Comparison of ENCODE assay signal across 20 cellular contexts in the genomic region with DNA sequence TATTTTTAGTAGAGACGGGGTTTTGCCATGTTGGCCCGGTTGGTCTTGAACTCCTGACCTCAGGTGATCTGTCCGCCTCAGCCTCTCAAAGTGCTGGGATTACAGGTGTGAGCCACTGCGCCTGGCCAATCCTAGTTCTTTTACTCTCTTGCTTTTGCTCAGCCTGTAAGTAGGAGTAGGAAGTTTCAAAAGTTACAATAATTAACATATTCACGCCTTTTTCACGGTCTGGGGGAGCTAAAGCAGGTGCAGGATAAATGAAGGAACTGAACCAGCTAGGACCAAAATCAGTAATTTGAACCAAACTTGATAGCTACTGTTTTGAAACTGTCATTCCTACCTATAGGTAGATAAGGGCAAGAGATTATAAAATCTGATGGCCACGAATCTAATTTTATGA.
DNase-seq lines count a peak whose midpoint lies in the region; ATAC-seq and TF ChIP-seq lines count a peak whose summit lies in the region.
"Had no signal": no experiment of that assay in that cellular context is flagged by ENCODE, and none has a peak within 500 bp of the region (broad histone marks: within the 10 kb centered on the region; RNA-seq: fewer than 3 reads in every experiment).

No MANE protein-coding gene starts in this region.

- no peak overlapping the region for H3K4me2 ChIP-seq in OCI-LY7 (ENCODE audit: low read length)
- H3K4me2 ChIP-seq: BLaER1, GM23338 had no signal

- no peaks in the 10 kb centered on the region for H3K79me2 ChIP-seq in OCI-LY7 (ENCODE audit: insufficient read depth, low read depth, low read length)

- H3K4me1 ChIP-seq in OCI-LY7 (ENCODE audit: insufficient read depth, low read length, poor library complexity, severe bottlenecking) (no peaks in the 10 kb centered on the region), esophagus muscularis mucosa (peaks cover 0 to 5% (median 4%) of the 10 kb centered on the region in 4 donors)

- no peak overlapping the region for H2AFZ ChIP-seq in OCI-LY7 (ENCODE audit: low read length)
- H2AFZ ChIP-seq: GM23338 had no signal

- no peak overlapping the region for H3K4me3 ChIP-seq in OCI-LY7 (ENCODE audit: low read depth, low read length, poor library complexity, severe bottlenecking)
- no peak overlapping the region for H3K4me3 ChIP-seq in esophagus muscularis mucosa
- H3K4me3 ChIP-seq: BLaER1, GM23338 had no signal

- H3K27ac ChIP-seq in OCI-LY7 (ENCODE audit: low read depth, low read length, poor library complexity, severe bottlenecking) = no peak overlapping the region
- no peak overlapping the region for H3K27ac ChIP-seq in esophagus muscularis mucosa (replicated peaks in 1 of 4)
- H3K27ac ChIP-seq: 22Rv1, BLaER1, C4-2B had no signal

- no peak overlapping the region for H3K4me3 Mint-ChIP-seq in stimulated activated memory B cell treated with anti-CD40 and anti-IgM and Interleukin-4, amounts not matched to agents 10 μg/mL and 1 μg/mL and 100 μg/mL, for 72 hours
- H3K4me3 Mint-ChIP-seq: B cell; CD4-positive, CD25-positive, alpha-beta regulatory T cell; CD8-positive, alpha-beta T cell; GM23338; H9 had no signal

- H4K20me1 ChIP-seq in OCI-LY7 (ENCODE audit: insufficient read depth, low read length) = no peaks in the 10 kb centered on the region
- H4K20me1 ChIP-seq: BLaER1 had no signal

- 97% methylated on average over 7 of the region's 7 CpGs for WGBS in esophagus muscularis mucosa

- no peak overlapping the region for H3K27ac Mint-ChIP-seq in stimulated activated memory B cell treated with anti-CD40 and anti-IgM and Interleukin-4, amounts not matched to agents 10 μg/mL and 1 μg/mL and 100 μg/mL, for 72 hours
- H3K27ac Mint-ChIP-seq: B cell; CD8-positive, alpha-beta T cell; GM23338; H9 had no signal

- TF ChIP-seq CTCF in OCI-LY7 (conservative IDR thresholded peaks at IDR 0.05; ENCODE audit: low read length) (no peak), esophagus muscularis mucosa (IDR thresholded peaks at IDR 0.05) (no peak)

- no peaks in the 10 kb centered on the region for H3K9me3 Mint-ChIP-seq in stimulated activated memory B cell treated with anti-CD40 and anti-IgM and Interleukin-4, amounts not matched to agents 10 μg/mL and 1 μg/mL and 100 μg/mL, for 72 hours
- H3K9me3 Mint-ChIP-seq: CD8-positive, alpha-beta T cell; GM23338 had no signal

- BruUV-seq in OCI-LY7 (replicated peaks; lab: Mats Ljungman, UMichigan) = no TSS peak

- H3K36me3 Mint-ChIP-seq in stimulated activated memory B cell treated with anti-CD40 and anti-IgM and Interleukin-4, amounts not matched to agents 10 μg/mL and 1 μg/mL and 100 μg/mL, for 72 hours = no peaks in the 10 kb centered on the region
- H3K36me3 Mint-ChIP-seq: CD4-positive, CD25-positive, alpha-beta regulatory T cell; CD8-positive, alpha-beta T cell had no signal

- H3K9me2 ChIP-seq in OCI-LY7 (ENCODE audit: insufficient read depth, low read length) = no peaks in the 10 kb centered on the region

- no peak for TF ChIP-seq EP300 in esophagus muscularis mucosa (IDR thresholded peaks at IDR 0.05)

- DNase-seq in OCI-LY7 (ENCODE audit: low spot score) (peak; percentile 7), esophagus muscularis mucosa (ENCODE audit: extremely low spot score) (peak; percentile 24), NCI-H69 (lab: John Stamatoyannopoulos, UW) (no peak), NCI-H1694 treated with DMSO at 0.1 percent for 48 hours (lab: John Stamatoyannopoulos, UW) (no peak), NCI-H82 (lab: John Stamatoyannopoulos, UW) (no peak)
- DNase-seq in effector CD8-positive, alpha-beta T cell (lab: John Stamatoyannopoulos, UW) = no peak
- DNase-seq: Caco-2; CD4-positive, CD25-positive, alpha-beta regulatory T cell; CD8-positive, alpha-beta T cell; DMS153; DND-41; H9 had no signal

- CTCF ChIA-PET in OCI-LY7 (lab: Charles Lee; ENCODE audit: unreplicated experiment) = no interaction called here

- peak; percentile 58 for ATAC-seq in GM19463 (IDR thresholded peaks at IDR 0.05; ENCODE audit: unreplicated experiment)
- peak; percentile 37 for ATAC-seq in stimulated activated memory B cell treated with anti-CD40 and anti-IgM and Interleukin-4, amounts not matched to agents 10 μg/mL and 1 μg/mL and 100 μg/mL, for 72 hours
- ATAC-seq: CD8-positive, alpha-beta T cell; GM23338; HCT116 had no signal

- H3K4me1 Mint-ChIP-seq in stimulated activated memory B cell treated with anti-CD40 and anti-IgM and Interleukin-4, amounts not matched to agents 10 μg/mL and 1 μg/mL and 100 μg/mL, for 72 hours = peaks cover 13% of the 10 kb centered on the region
- H3K4me1 Mint-ChIP-seq: GM23338, H9 had no signal

- no peaks in the 10 kb centered on the region for H3K27me3 ChIP-seq in esophagus muscularis mucosa
- H3K27me3 ChIP-seq: BLaER1 had no signal

- H3K27me3 Mint-ChIP-seq in stimulated activated memory B cell treated with anti-CD40 and anti-IgM and Interleukin-4, amounts not matched to agents 10 μg/mL and 1 μg/mL and 100 μg/mL, for 72 hours = no peaks in the 10 kb centered on the region
- H3K27me3 Mint-ChIP-seq: B cell had no signal

- H3K36me3 ChIP-seq in OCI-LY7 (ENCODE audit: insufficient read depth, low read length) (no peaks in the 10 kb centered on the region), esophagus muscularis mucosa (no peaks in the 10 kb centered on the region)
- H3K36me3 ChIP-seq: BLaER1 had no signal

- H3K9me3 ChIP-seq in OCI-LY7 (ENCODE audit: low read length) (no peaks in the 10 kb centered on the region), esophagus muscularis mucosa (no peaks in the 10 kb centered on the region)
- H3K9me3 ChIP-seq: BLaER1, Caco-2 had no signal

- intact Hi-C loops in OCI-LY7 (cut with micrococcal nuclease; ENCODE audit: unreplicated experiment) (no loop called here), esophagus muscularis mucosa (cut with DNase I) (no loop called here)

- POLR2A ChIA-PET in OCI-LY7 (lab: Charles Lee) = interaction anchor here (1.1 kb wide), 1 partner anchor 492 kb away, joined by 3 read pairs; no protein-coding TSS in a partner anchor

- TF ChIP-seq POLR2A in esophagus muscularis mucosa (IDR thresholded peaks at IDR 0.05; ENCODE audit: low read depth) = no peak

Comparison
In these comparisons a context has a peak if more than half of its experiments do, and no peak if none do; other contexts are left out.
1. DNase-seq: peak in OCI-LY7 (single experiment) and esophagus muscularis mucosa (single experiment); none in NCI-H69 (single experiment), NCI-H1694 treated with DMSO at 0.1 percent for 48 hours (single experiment), NCI-H82 (single experiment) and effector CD8-positive, alpha-beta T cell (single experiment).